In the genomic region with DNA sequence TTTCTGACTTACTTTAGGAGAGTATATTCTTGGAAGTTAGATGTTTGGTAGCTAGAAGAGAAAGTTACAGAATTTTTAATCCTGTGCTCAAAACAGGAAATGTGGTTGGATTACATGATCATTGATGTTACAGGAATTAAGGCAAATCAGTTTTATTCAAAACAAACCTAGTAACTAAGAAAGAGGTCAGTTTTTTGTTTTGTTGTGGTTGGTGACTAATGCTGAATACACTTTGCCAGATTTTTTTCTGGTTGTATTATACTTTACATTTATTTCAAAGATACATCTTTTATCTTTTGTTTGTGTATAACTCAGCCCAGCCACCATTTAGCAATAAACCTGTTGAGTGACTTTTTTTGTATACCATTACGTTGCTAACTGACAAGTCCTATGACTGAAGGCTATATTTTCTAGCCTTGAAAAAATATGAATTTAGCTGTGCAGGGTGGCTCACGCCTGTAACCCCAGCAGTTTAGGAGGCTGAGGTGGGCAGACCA, we compare ENCODE assay signal across 9 cellular contexts.
A peak's percentile ranks its signal among the peaks of the same experiment; 100 is the strongest.
DNase-seq lines count a peak whose midpoint lies in the region; ATAC-seq and TF ChIP-seq lines count a peak whose summit lies in the region.
"Had no signal": no experiment of that assay in that cellular context is flagged by ENCODE, and none has a peak within 500 bp of the region (broad histone marks: within the 10 kb centered on the region; RNA-seq: fewer than 3 reads in every experiment).

No MANE protein-coding gene starts in this region.

- DNase-seq in NCI-H748 (lab: John Stamatoyannopoulos, UW; ENCODE audit: unreplicated experiment) (peak; percentile 8), NCI-H748 treated with DMSO at 0.1 percent for 48 hours (lab: John Stamatoyannopoulos, UW) (no peak), hepatocyte (ENCODE audit: low spot score) (no peak), islet precursor cell (no peak)
- no peak for DNase-seq in activated naive CD8-positive, alpha-beta T cell treated with anti-CD3 and anti-CD28 coated beads for 36 hours
- DNase-seq in stimulated activated naive CD8-positive, alpha-beta T cell treated with anti-CD3 and anti-CD28 coated beads, Interleukin-15, amount 100 ng/mL, for 72 hours: no peak

- H3K36me3 ChIP-seq in hepatocyte (replicated peaks; ENCODE audit: insufficient read depth, low read depth): no peaks in the 10 kb centered on the region

- 54% methylated on average over 2 of the region's 2 CpGs for WGBS in hepatocyte (ENCODE audit: low lambda C conversion rate, missing lambda C conversion rate)

- H3K4me3 ChIP-seq in hepatocyte: no peak overlapping the region

- no peaks in the 10 kb centered on the region for H4K20me1 ChIP-seq in hepatocyte (ENCODE audit: insufficient read depth, poor library complexity, severe bottlenecking)

- peak; percentile 87 for ATAC-seq in stimulated activated naive CD8-positive, alpha-beta T cell treated with anti-CD3 and anti-CD28 coated beads, Interleukin-15, amount 100 ng/mL, for 72 hours
- ATAC-seq in GM21737 (IDR thresholded peaks at IDR 0.05; ENCODE audit: unreplicated experiment): no peak
- ATAC-seq in GM21367 (IDR thresholded peaks at IDR 0.05; ENCODE audit: unreplicated experiment): no peak

- TF ChIP-seq CTCF in hepatocyte (IDR thresholded peaks at IDR 0.05; ENCODE audit: poor library complexity): no peak

- H3K27me3 ChIP-seq in hepatocyte: no peaks in the 10 kb centered on the region

- H3K4me1 Mint-ChIP-seq in activated naive CD8-positive, alpha-beta T cell treated with anti-CD3 and anti-CD28 coated beads for 36 hours: peaks cover 39% of the 10 kb centered on the region
- H3K4me1 Mint-ChIP-seq in stimulated activated naive CD8-positive, alpha-beta T cell treated with anti-CD3 and anti-CD28 coated beads, Interleukin-15, amount 100 ng/mL, for 72 hours: peaks cover 54% of the 10 kb centered on the region

- no peaks in the 10 kb centered on the region for H3K9me2 ChIP-seq in hepatocyte (replicated peaks; ENCODE audit: insufficient read depth)

- peak overlapping the region; percentile 77 for H3K27ac ChIP-seq in hepatocyte
- H3K27ac ChIP-seq: HL-60 had no signal

- peaks cover 19% of the 10 kb centered on the region for H3K36me3 Mint-ChIP-seq in activated naive CD8-positive, alpha-beta T cell treated with anti-CD3 and anti-CD28 coated beads for 36 hours

- peak overlapping the region; percentile 79 for H3K27ac Mint-ChIP-seq in activated naive CD8-positive, alpha-beta T cell treated with anti-CD3 and anti-CD28 coated beads for 36 hours
- peak overlapping the region; percentile 74 to 77 for H3K27ac Mint-ChIP-seq in stimulated activated naive CD8-positive, alpha-beta T cell treated with anti-CD3 and anti-CD28 coated beads, Interleukin-15, amount 100 ng/mL, for 72 hours

- H3K4me3 Mint-ChIP-seq in activated naive CD8-positive, alpha-beta T cell treated with anti-CD3 and anti-CD28 coated beads for 36 hours: no peak overlapping the region
- peak overlapping the region; percentile 24 to 53 for H3K4me3 Mint-ChIP-seq in stimulated activated naive CD8-positive, alpha-beta T cell treated with anti-CD3 and anti-CD28 coated beads, Interleukin-15, amount 100 ng/mL, for 72 hours

- H3K79me2 ChIP-seq in hepatocyte: peaks cover 19% of the 10 kb centered on the region

- H3K27me3 Mint-ChIP-seq in activated naive CD8-positive, alpha-beta T cell treated with anti-CD3 and anti-CD28 coated beads for 36 hours: no peaks in the 10 kb centered on the region
- H3K27me3 Mint-ChIP-seq in stimulated activated naive CD8-positive, alpha-beta T cell treated with anti-CD3 and anti-CD28 coated beads, Interleukin-15, amount 100 ng/mL, for 72 hours: no peaks in the 10 kb centered on the region

- peak overlapping the region; percentile 13 for H3K4me2 ChIP-seq in hepatocyte

- H3K9me3 ChIP-seq in hepatocyte (ENCODE audit: low read depth): no peaks in the 10 kb centered on the region

- no peaks in the 10 kb centered on the region for H3K9me3 Mint-ChIP-seq in activated naive CD8-positive, alpha-beta T cell treated with anti-CD3 and anti-CD28 coated beads for 36 hours
- H3K9me3 Mint-ChIP-seq in stimulated activated naive CD8-positive, alpha-beta T cell treated with anti-CD3 and anti-CD28 coated beads, Interleukin-15, amount 100 ng/mL, for 72 hours: no peaks in the 10 kb centered on the region

- peaks cover 40% of the 10 kb centered on the region for H3K4me1 ChIP-seq in hepatocyte (ENCODE audit: insufficient read depth)

- H2AFZ ChIP-seq in hepatocyte: no peak overlapping the region
